25 cellular contexts compared by ENCODE assay signal in genomic region chr5:127686424-127686823, GRCh38. TPM values are rescaled to one million over a fixed set of nuclear protein-coding genes. Genes with fewer than 3 reads are reported as not detected.
"Had no signal": no experiment of that assay in that cellular context is flagged by ENCODE, and none has a peak within 500 bp of the region (broad histone marks: within the 10 kb centered on the region; RNA-seq: fewer than 3 reads in every experiment).

No MANE protein-coding gene starts in this region.

- H3K4me3 ChIP-seq: hepatocyte, mucosa of descending colon, pancreas, right lobe of liver, skin epidermis, testis, tibial nerve, upper lobe of right lung, vagina had no signal

- H2AFZ ChIP-seq: hepatocyte had no signal

- DNase-seq: kidney; left cardiac atrium; mucosa of descending colon; naive thymus-derived CD8-positive, alpha-beta T cell; occipital lobe; pancreas; right lobe of liver; stimulated activated CD4-positive, alpha-beta T cell treated with anti-CD3 and anti-CD28 coated beads, Interleukin-2, amount 100 ng/mL, for 24 hours; stimulated activated CD4-positive, alpha-beta T cell treated with anti-CD3 and anti-CD28 coated beads, Interleukin-4, amount 100 ng/mL, for 4 hours; stimulated activated naive B cell treated with anti-CD40 and anti-IgM and Interleukin-4, amounts not matched to agents 10 μg/mL and 1 μg/mL and 100 μg/mL, for 72 hours; stimulated activated naive CD8-positive, alpha-beta T cell treated with anti-CD3 and anti-CD28 coated beads, Interleukin-15, amount 100 ng/mL, for 72 hours; testis; upper lobe of right lung had no signal

- H3K9me3 ChIP-seq: mucosa of descending colon, pancreas, right lobe of liver, testis, tibial nerve, upper lobe of right lung, vagina had no signal

- H3K27me3 ChIP-seq: hepatocyte, pancreas, right lobe of liver, testis, tibial nerve, upper lobe of right lung, vagina had no signal

- H3K4me2 ChIP-seq: hepatocyte had no signal

- ATAC-seq: left cardiac atrium; mucosa of descending colon; naive thymus-derived CD8-positive, alpha-beta T cell; pancreas; right lobe of liver; stimulated activated naive B cell treated with anti-CD40 and anti-IgM and Interleukin-4, amounts not matched to agents 10 μg/mL and 1 μg/mL and 100 μg/mL, for 72 hours; stimulated activated naive CD8-positive, alpha-beta T cell treated with anti-CD3 and anti-CD28 coated beads, Interleukin-15, amount 100 ng/mL, for 72 hours; upper lobe of right lung had no signal

- H3K36me3 ChIP-seq: pancreas, right lobe of liver, tibial nerve, upper lobe of right lung, vagina had no signal

- H3K4me1 ChIP-seq: pancreas, right lobe of liver, vagina had no signal

- H3K27ac ChIP-seq: hepatocyte, pancreas, right lobe of liver, skin epidermis, upper lobe of right lung, vagina had no signal

RNA-seq across cellular contexts. Expression of gene CCDC192, which starts 16.8 kb away (rescaled TPM):
- total RNA-seq: fibroblast of lung; frontal cortex; hepatocyte; kidney; left cardiac atrium; lower leg skin; naive thymus-derived CD8-positive, alpha-beta T cell; occipital lobe; pancreas; progenitor cell of endocrine pancreas; renal cortical epithelial cell; right lobe of liver; upper lobe of right lung; vagina had no signal
- polyA plus RNA-seq: esophagus; fibroblast of lung; naive thymus-derived CD8-positive, alpha-beta T cell; neural cell; pancreas had no signal

RNA-seq across cellular contexts. Expression of gene CTXN3, which starts 37.5 kb away (rescaled TPM):
- total RNA-seq: fibroblast of lung; hepatocyte; left cardiac atrium; lower leg skin; mucosa of descending colon; naive thymus-derived CD8-positive, alpha-beta T cell; pancreas; progenitor cell of endocrine pancreas; renal cortical epithelial cell; right lobe of liver; subcutaneous adipose tissue; tibial nerve; upper lobe of right lung; vagina had no signal
- polyA plus RNA-seq: fibroblast of lung; hepatocyte; naive thymus-derived CD8-positive, alpha-beta T cell; pancreas had no signal
